Comparison of ENCODE assay signal across 18 cellular contexts in genomic region chr3:120566243-120566980, GRCh38. TPM values are rescaled to one million over a fixed set of nuclear protein-coding genes. Genes with fewer than 3 reads are reported as not detected.
DNase-seq lines count a peak whose midpoint lies in the region; TF ChIP-seq lines count a peak whose summit lies in the region.
"Had no signal": no experiment of that assay in that cellular context is flagged by ENCODE, and none has a peak within 500 bp of the region (broad histone marks: within the 10 kb centered on the region; RNA-seq: fewer than 3 reads in every experiment).

No MANE protein-coding gene starts in this region.

- BruUV-seq in MCF 10A (replicated peaks; lab: Mats Ljungman, UMichigan): no TSS peak

- POLR2A ChIA-PET in MCF 10A (lab: Yijun Ruan, JAX): no interaction called here

- intact Hi-C loops in dorsolateral prefrontal cortex (cut with DNase I): loop anchor here (5.0 to 10.0 kb wide), 3 partner anchors 111 to 338 kb away; partner anchors contain the start of genes GTF2E1 (in 1 of the 2), RABL3 (in 1 of the 2) and STXBP5L (in 1 of the 2)
- intact Hi-C loops in MCF 10A (cut with micrococcal nuclease): no loop called here

- H3K4me3 ChIP-seq in dorsolateral prefrontal cortex: peak overlapping the region in 1 of 59 donors; percentile 15
- H3K4me3 ChIP-seq: body of pancreas, HAP-1, MG63 had no signal

- H3K27ac Mint-ChIP-seq in MCF 10A (ENCODE audit: low read depth, unreplicated experiment) (no peak overlapping the region), osteocyte (ENCODE audit: unreplicated experiment) (no peak overlapping the region)
- H3K27ac Mint-ChIP-seq: activated naive CD4-positive, alpha-beta T cell treated with anti-CD3 and anti-CD28 coated beads, Interleukin-2, amount 10 ng/mL, durations not matched to agents 7 days and 5 days; stimulated activated naive CD8-positive, alpha-beta T cell treated with anti-CD3 and anti-CD28 coated beads, Interleukin-15, amount 100 ng/mL, for 72 hours had no signal

- H3K27me3 ChIP-seq in dorsolateral prefrontal cortex: no peaks in the 10 kb centered on the region
- H3K27me3 ChIP-seq: body of pancreas, MG63 had no signal

- H3K4me1 Mint-ChIP-seq in MCF 10A (ENCODE audit: insufficient read depth, unreplicated experiment) (no peaks in the 10 kb centered on the region), osteocyte (ENCODE audit: unreplicated experiment) (peaks cover 5% of the 10 kb centered on the region)
- H3K4me1 Mint-ChIP-seq: activated naive CD4-positive, alpha-beta T cell treated with anti-CD3 and anti-CD28 coated beads, Interleukin-2, amount 10 ng/mL, durations not matched to agents 7 days and 5 days had no signal

- H3K4me3 Mint-ChIP-seq in MCF 10A (ENCODE audit: unreplicated experiment) (no peak overlapping the region), osteocyte (ENCODE audit: unreplicated experiment) (no peak overlapping the region)
- H3K4me3 Mint-ChIP-seq: activated naive CD4-positive, alpha-beta T cell treated with anti-CD3 and anti-CD28 coated beads, Interleukin-2, amount 10 ng/mL, durations not matched to agents 7 days and 5 days; stimulated activated naive CD8-positive, alpha-beta T cell treated with anti-CD3 and anti-CD28 coated beads, Interleukin-15, amount 100 ng/mL, for 72 hours had no signal

- CTCF ChIA-PET in MCF 10A (lab: Yijun Ruan, JAX): interaction anchor here (0.7 to 15.6 kb wide), 21 partner anchors 8 to 903 kb away, joined by 3 to 429 read pairs (median 5); no protein-coding TSS in a partner anchor

- peak; percentile 38 for DNase-seq in COLO668 (lab: John Stamatoyannopoulos, UW; ENCODE audit: unreplicated experiment)
- peak; percentile 15 for DNase-seq in NCI-H69 (lab: John Stamatoyannopoulos, UW)
- DNase-seq in dorsolateral prefrontal cortex: peak in 3 of 10 donors; percentile 28 to 40 (median 33)
- DNase-seq in pons (ENCODE audit: low spot score): peak; percentile 75
- DNase-seq in MCF 10A (ENCODE audit: unreplicated experiment): no peak
- no peak for DNase-seq in germinal center (ENCODE audit: low spot score)
- no peak for DNase-seq in osteocyte (ENCODE audit: extremely low spot score, unreplicated experiment)
- DNase-seq in AG08396 (ENCODE audit: low spot score): no peak
- DNase-seq: activated CD4-positive, CD25-positive, alpha-beta regulatory T cell treated with anti-CD3 and anti-CD28 coated beads, Interleukin-2, amount 50 U/mL, for 72 hours; activated naive CD4-positive, alpha-beta T cell treated with anti-CD3 and anti-CD28 coated beads, Interleukin-2, amount 10 ng/mL, durations not matched to agents 7 days and 5 days; AML-193; body of pancreas; left ventricle myocardium superior; MG63; NCI-H2081; stimulated activated naive CD8-positive, alpha-beta T cell treated with anti-CD3 and anti-CD28 coated beads, Interleukin-15, amount 100 ng/mL, for 72 hours had no signal

- H3K27ac ChIP-seq in dorsolateral prefrontal cortex: peak overlapping the region in 55 of 59 donors; percentile 11 to 92 (median 82)
- H3K27ac ChIP-seq: body of pancreas, RWPE1 had no signal

- TF ChIP-seq CTCF in dorsolateral prefrontal cortex (IDR thresholded peaks at IDR 0.05 in 54 of 56, conservative IDR thresholded peaks at IDR 0.05 in 2 of 56; ENCODE audit: low read depth in 1 of 56, partially characterized antibody in 56 of 56): peak in 1 of 56 donors; percentile 7
- no peak for TF ChIP-seq CTCF in MCF 10A (IDR thresholded peaks at IDR 0.05; ENCODE audit: unreplicated experiment)
- no peak for TF ChIP-seq CTCF in osteocyte (IDR thresholded peaks at IDR 0.05)

- no peaks in the 10 kb centered on the region for H3K9me3 Mint-ChIP-seq in MCF 10A (ENCODE audit: unreplicated experiment)
- H3K9me3 Mint-ChIP-seq in osteocyte (ENCODE audit: unreplicated experiment): no peaks in the 10 kb centered on the region
- H3K9me3 Mint-ChIP-seq: activated naive CD4-positive, alpha-beta T cell treated with anti-CD3 and anti-CD28 coated beads, Interleukin-2, amount 10 ng/mL, durations not matched to agents 7 days and 5 days; stimulated activated naive CD8-positive, alpha-beta T cell treated with anti-CD3 and anti-CD28 coated beads, Interleukin-15, amount 100 ng/mL, for 72 hours had no signal

- H3K36me3 Mint-ChIP-seq in MCF 10A (ENCODE audit: insufficient read depth, unreplicated experiment): no peaks in the 10 kb centered on the region
- H3K36me3 Mint-ChIP-seq in osteocyte (ENCODE audit: unreplicated experiment): no peaks in the 10 kb centered on the region
- H3K36me3 Mint-ChIP-seq: activated naive CD4-positive, alpha-beta T cell treated with anti-CD3 and anti-CD28 coated beads, Interleukin-2, amount 10 ng/mL, durations not matched to agents 7 days and 5 days had no signal

- no peaks in the 10 kb centered on the region for H3K27me3 Mint-ChIP-seq in MCF 10A (ENCODE audit: insufficient read depth, unreplicated experiment)
- peaks cover 7% of the 10 kb centered on the region for H3K27me3 Mint-ChIP-seq in osteocyte (ENCODE audit: unreplicated experiment)
- H3K27me3 Mint-ChIP-seq: stimulated activated naive CD8-positive, alpha-beta T cell treated with anti-CD3 and anti-CD28 coated beads, Interleukin-15, amount 100 ng/mL, for 72 hours had no signal

RNA-seq across cellular contexts. Expression of gene NDUFB4, which starts 29.7 kb away (rescaled TPM):
- total RNA-seq in dorsolateral prefrontal cortex (100 to 1,000 TPM in 106 of 120 experiments, 10 to 100 TPM in 14; 75.5 to 170 (median 127) TPM), MCF 10A (2022) (96.1 and 113 TPM in 2 replicates), osteocyte (109 and 116 TPM in 2 replicates)

Comparison
In these comparisons a context has a peak if more than half of its experiments do, and no peak if none do; other contexts are left out.
1. DNase-seq: peak in COLO668 (single experiment), NCI-H69 (single experiment) and pons (single experiment); none in MCF 10A (single experiment), germinal center (single experiment), osteocyte (single experiment) and AG08396 (single experiment).